ENCODE assay signal across 8 cellular contexts in genomic region chr3:151085889-151086483, GRCh38. TPM values are rescaled to one million over a fixed set of nuclear protein-coding genes. Genes with fewer than 3 reads are reported as not detected.
DNase-seq lines count a peak whose midpoint lies in the region; ATAC-seq and TF ChIP-seq lines count a peak whose summit lies in the region.

No MANE protein-coding gene starts in this region.

- DNase-seq in DND-41: peak; percentile 35
- DNase-seq in MG63: peak; percentile 21
- DNase-seq in activated naive CD4-positive, alpha-beta T cell treated with anti-CD3 and anti-CD28 coated beads, Interleukin-2, amount 50 U/mL, for 16 hours: peak; percentile 18
- DNase-seq in left ventricle myocardium inferior: no peak
- no peak for DNase-seq in retinal pigment epithelial cell (ENCODE audit: low read depth)
- DNase-seq in GOT3 (lab: John Stamatoyannopoulos, UW): no peak
- DNase-seq in medulla oblongata (ENCODE audit: extremely low spot score): no peak

- H3K4me3 ChIP-seq in DND-41 (ENCODE audit: low read depth in 1 of 2, low read length in 2 of 2) (peak overlapping the region; percentile 63 to 72; a peak in 3 of 4 replicates), MG63 (peak overlapping the region; percentile 48), left ventricle myocardium inferior (peak overlapping the region; percentile 80), retinal pigment epithelial cell (ENCODE audit: low read length) (peak overlapping the region; percentile 73)

- no peak for TF ChIP-seq CTCF in DND-41 (IDR thresholded peaks at IDR 0.05; ENCODE audit: borderline replicate concordance, extremely low read depth, low read length, poor library complexity, severe bottlenecking)
- no peak for TF ChIP-seq CTCF in left ventricle myocardium inferior (IDR thresholded peaks at IDR 0.05; ENCODE audit: borderline replicate concordance)
- TF ChIP-seq CTCF in retinal pigment epithelial cell (conservative IDR thresholded peaks at IDR 0.05; ENCODE audit: low read depth, low read length): no peak

- peak overlapping the region; percentile 69 for H3K4me2 ChIP-seq in DND-41 (ENCODE audit: insufficient read depth, low read length)

- H3K27ac ChIP-seq in DND-41 (ENCODE audit: low read length) (peak overlapping the region; percentile 52; the same call in 1 of the 2 replicates), left ventricle myocardium inferior (replicated peaks) (no peak overlapping the region)

- H2AFZ ChIP-seq in DND-41 (ENCODE audit: low read depth, low read length): peak overlapping the region; percentile 76

- ATAC-seq in DND-41 (ENCODE audit: insufficient read depth, low read depth) (peak; percentile 30), GM21619 (IDR thresholded peaks at IDR 0.05; ENCODE audit: unreplicated experiment) (peak; percentile 22)

- H3K4me1 ChIP-seq in DND-41 (ENCODE audit: insufficient read depth, low read length) (peaks cover 29% of the 10 kb centered on the region), left ventricle myocardium inferior (peaks cover 27% of the 10 kb centered on the region)

- H3K27me3 ChIP-seq in DND-41 (ENCODE audit: insufficient read depth, low read length, poor library complexity) (peaks cover 31% of the 10 kb centered on the region), MG63 (peaks cover 41% of the 10 kb centered on the region), left ventricle myocardium inferior (ENCODE audit: low read depth) (peaks cover 64% of the 10 kb centered on the region)

- no peaks in the 10 kb centered on the region for H4K20me1 ChIP-seq in DND-41 (ENCODE audit: insufficient read depth, low read length)

- peak overlapping the region; percentile 70 for H3K9ac ChIP-seq in DND-41 (ENCODE audit: low read depth, low read length)

- no peaks in the 10 kb centered on the region for H3K79me2 ChIP-seq in DND-41 (ENCODE audit: insufficient read depth, low read length)

- no peaks in the 10 kb centered on the region for H3K9me3 ChIP-seq in DND-41 (ENCODE audit: insufficient read depth, low read length, severe bottlenecking)
- no peaks in the 10 kb centered on the region for H3K9me3 ChIP-seq in MG63
- no peaks in the 10 kb centered on the region for H3K9me3 ChIP-seq in left ventricle myocardium inferior (replicated peaks)

- 0 out of 2 replicates have a peak, but pooled peaks cover 4% of the 10 kb centered on the region for H3K36me3 ChIP-seq in DND-41 (ENCODE audit: insufficient read depth, low read length)
- no peaks in the 10 kb centered on the region for H3K36me3 ChIP-seq in MG63
- H3K36me3 ChIP-seq in left ventricle myocardium inferior: no peaks in the 10 kb centered on the region

- intact Hi-C loops in left ventricle myocardium inferior (cut with micrococcal nuclease): no loop called here

RNA-seq across cellular contexts. Expression of gene MED12L, which starts 0.5 kb away (rescaled TPM):
- not detected in 2 replicates for total RNA-seq in MG63 (2014; rRNA removed; shearing (Covaris generic); ENCODE audit: low replicate concordance)
- total RNA-seq in left ventricle myocardium inferior: 0.82 TPM

Comparison
In these comparisons a context has a peak if more than half of its experiments do, and no peak if none do; other contexts are left out.
1. DNase-seq: peak in DND-41 (single experiment), MG63 (single experiment) and activated naive CD4-positive, alpha-beta T cell treated with anti-CD3 and anti-CD28 coated beads, Interleukin-2, amount 50 U/mL, for 16 hours (single experiment); none in left ventricle myocardium inferior (single experiment), retinal pigment epithelial cell (single experiment), GOT3 (single experiment) and medulla oblongata (single experiment).
2. Peak in every context shown above with its lines, with median percentiles within 50 percentile points of each other: H3K4me3 ChIP-seq.